In genomic region chr22:38705235-38706100, GRCh38 we compare ENCODE assay signal across 8 cellular contexts. TPM values are rescaled to one million over a fixed set of nuclear protein-coding genes. Genes with fewer than 3 reads are reported as not detected.
A peak's percentile ranks its signal among the peaks of the same experiment; 100 is the strongest.
DNase-seq lines count a peak whose midpoint lies in the region; ATAC-seq, FAIRE-seq and TF ChIP-seq lines count a peak whose summit lies in the region.

TSS of gene GTPBP1 (plus strand) at chr22:38705944. CDS start at chr22:38705956, 12 bp downstream.

- peak within 1 kb of the TSS; percentile 60 to 96 for H3K4me3 ChIP-seq in body of pancreas

- H3K36me3 ChIP-seq in body of pancreas (replicated peaks in 1 of 2; ENCODE audit: insufficient read depth in 1 of 2, low read depth in 2 of 2) = no peaks in the 10 kb centered on the region

- peaks cover 44% of the 10 kb centered on the region for H3K4me1 ChIP-seq in body of pancreas

- H3K27ac ChIP-seq in 22Rv1 = peak within 1 kb of the TSS; percentile 91
- H3K27ac ChIP-seq in body of pancreas = peak within 1 kb of the TSS; percentile 84 to 97 (median 94)

- TF ChIP-seq CTCF in 22Rv1 (IDR thresholded peaks at IDR 0.05) (no peak), body of pancreas (IDR thresholded peaks at IDR 0.05) (peak in 4 of 7 experiments; percentile 23 to 45 (median 30))

- peak; percentile 99 for FAIRE-seq in TTC549 (lab: Jason Lieb, UNC)

- peak; percentile 79 to 84 (median 81) for TF ChIP-seq POLR2A in body of pancreas (IDR thresholded peaks at IDR 0.05)

- peak; percentile 57 for ATAC-seq in GM18520 (IDR thresholded peaks at IDR 0.05; ENCODE audit: unreplicated experiment)
- peak; percentile 69 for ATAC-seq in HG03064 (IDR thresholded peaks at IDR 0.05; ENCODE audit: low read depth, unreplicated experiment)
- peak; percentile 84 for ATAC-seq in body of pancreas
- ATAC-seq in sciatic nerve = peak; percentile 97

- H3K9me3 ChIP-seq in body of pancreas = no peaks in the 10 kb centered on the region

- WGBS in body of pancreas, 2 donors = 0 to 1% methylated on average over 16 to 55 of the region's 55 CpGs

- DNase-seq in NCI-H2107 treated with DMSO at 0.1 percent for 48 hours (lab: John Stamatoyannopoulos, UW; ENCODE audit: unreplicated experiment) (peak; percentile 99), body of pancreas (peak; percentile 98 to 100 (median 99)), iPS DF 19.7 (ENCODE audit: low read depth, low spot score) (peak; percentile 100), sciatic nerve (ENCODE audit: low spot score) (peak; percentile 98)

- intact Hi-C loops in body of pancreas (cut with DNase I) = no loop called here
- intact Hi-C loops in sciatic nerve (cut with DNase I) = no loop called here

- no peaks in the 10 kb centered on the region for H3K27me3 ChIP-seq in body of pancreas

RNA-seq across cellular contexts. Expression of gene GTPBP1, which starts in this region (rescaled TPM):
- 10 to 100 TPM; 34.0 to 53.4 TPM for total RNA-seq in body of pancreas
- total RNA-seq in sciatic nerve = 55.5 TPM

Comparison
In these comparisons a context has a peak if more than half of its experiments do, and no peak if none do; other contexts are left out.
1. Peak in every context shown above with its lines: DNase-seq, ATAC-seq, H3K4me3 ChIP-seq and H3K27ac ChIP-seq.